Comparison of ENCODE assay signal across 9 cellular contexts in genomic region chr7:134669845-134670373, GRCh38. TPM values are rescaled to one million over a fixed set of nuclear protein-coding genes. Genes with fewer than 3 reads are reported as not detected.
DNase-seq lines count a peak whose midpoint lies in the region; ATAC-seq, FAIRE-seq and TF ChIP-seq lines count a peak whose summit lies in the region.
"Had no signal": no experiment of that assay in that cellular context is flagged by ENCODE, and none has a peak within 500 bp of the region (broad histone marks: within the 10 kb centered on the region; RNA-seq: fewer than 3 reads in every experiment).

No MANE protein-coding gene starts in this region.

- no peaks in the 10 kb centered on the region for H3K27me3 ChIP-seq in left ventricle myocardium inferior (ENCODE audit: low read depth)
- H3K27me3 ChIP-seq in testis, result no peaks in the 10 kb centered on the region
- H3K27me3 ChIP-seq: ascending aorta had no signal

- no peaks in the 10 kb centered on the region for H3K27me3 Mint-ChIP-seq in activated T-helper 17 cell treated with anti-CD3 and anti-CD28 coated beads, Interleukin-2, amount 50 U/mL, for 72 hours

- H3K4me1 ChIP-seq in left ventricle myocardium inferior (peaks cover 15% of the 10 kb centered on the region), testis (no peaks in the 10 kb centered on the region)

- intact Hi-C loops in left ventricle myocardium inferior (cut with micrococcal nuclease), result no loop called here
- intact Hi-C loops in testis (cut with DNase I; ENCODE audit: low total_unique reads), result no loop called here

- H3K27ac ChIP-seq in left ventricle myocardium inferior (replicated peaks) (peak overlapping the region; percentile 4), testis (no peak overlapping the region)
- H3K27ac ChIP-seq: ascending aorta had no signal

- peak overlapping the region; percentile 56 for H3K4me3 Mint-ChIP-seq in activated T-helper 17 cell treated with anti-CD3 and anti-CD28 coated beads, Interleukin-2, amount 50 U/mL, for 72 hours

- H3K36me3 ChIP-seq in left ventricle myocardium inferior, result peaks cover 7% of the 10 kb centered on the region
- H3K36me3 ChIP-seq in testis (ENCODE audit: low read depth, missing control alignments), result no peaks in the 10 kb centered on the region
- H3K36me3 ChIP-seq: ascending aorta had no signal

- peaks cover 21% of the 10 kb centered on the region for H3K4me1 Mint-ChIP-seq in activated T-helper 17 cell treated with anti-CD3 and anti-CD28 coated beads, Interleukin-2, amount 50 U/mL, for 72 hours

- H3K9me3 ChIP-seq in left ventricle myocardium inferior (replicated peaks), result peaks cover 8% of the 10 kb centered on the region
- no peaks in the 10 kb centered on the region for H3K9me3 ChIP-seq in testis
- H3K9me3 ChIP-seq: ascending aorta had no signal

- no peaks in the 10 kb centered on the region for H3K9me3 Mint-ChIP-seq in activated T-helper 17 cell treated with anti-CD3 and anti-CD28 coated beads, Interleukin-2, amount 50 U/mL, for 72 hours

- TF ChIP-seq CTCF in left ventricle myocardium inferior (IDR thresholded peaks at IDR 0.05; ENCODE audit: borderline replicate concordance) (no peak), testis (IDR thresholded peaks at IDR 0.05) (no peak)

- ATAC-seq in HG03442 (IDR thresholded peaks at IDR 0.05; ENCODE audit: unreplicated experiment), result peak; percentile 64
- ATAC-seq in activated T-helper 17 cell treated with anti-CD3 and anti-CD28 coated beads, Interleukin-2, amount 50 U/mL, for 72 hours (replicated peaks), result peak; percentile 84

- DNase-seq in GM18507 (ENCODE audit: extremely low spot score, insufficient read length, low read depth) (no peak), RKO (ENCODE audit: low spot score) (peak; percentile 86), left ventricle myocardium inferior (no peak), HuH-7 (ENCODE audit: low spot score) (no peak), testis (no peak)
- peak; percentile 82 for DNase-seq in stimulated activated CD4-positive, alpha-beta T cell treated with anti-CD3 and anti-CD28 coated beads, Interleukin-4, amount 100 ng/mL, for 24 hours

- H3K36me3 Mint-ChIP-seq in activated T-helper 17 cell treated with anti-CD3 and anti-CD28 coated beads, Interleukin-2, amount 50 U/mL, for 72 hours (ENCODE audit: low read depth), result peaks cover 24% of the 10 kb centered on the region

- FAIRE-seq in GM18507 (lab: Jason Lieb, UNC), result peak; percentile 15

- H3K4me3 ChIP-seq in left ventricle myocardium inferior (no peak overlapping the region), testis (no peak overlapping the region)
- H3K4me3 ChIP-seq: ascending aorta had no signal

- WGBS in testis, 2 donors, result 66 to 67% methylated on average over 8 of the region's 8 CpGs

- TF ChIP-seq POLR2A in testis (IDR thresholded peaks at IDR 0.05), result no peak

- peak overlapping the region; percentile 84 for H3K27ac Mint-ChIP-seq in activated T-helper 17 cell treated with anti-CD3 and anti-CD28 coated beads, Interleukin-2, amount 50 U/mL, for 72 hours

RNA-seq across cellular contexts. Expression of gene BPGM, which starts 23.3 kb away (rescaled TPM):
- total RNA-seq in activated T-helper 17 cell treated with anti-CD3 and anti-CD28 coated beads, Interleukin-2, amount 50 U/mL, for 72 hours, result 10 to 100 TPM; 17.2 to 20.7 TPM
- 13.9 TPM for total RNA-seq in left ventricle myocardium inferior
- 10 to 100 TPM; 14.5 to 15.8 TPM for total RNA-seq in testis
- polyA plus RNA-seq in testis (ENCODE audit: insufficient read depth, low read depth, low replicate concordance), result 32.9 TPM

Comparison
In these comparisons a context has a peak if more than half of its experiments do, and no peak if none do; other contexts are left out.
1. DNase-seq: peak in RKO (single experiment) and stimulated activated CD4-positive, alpha-beta T cell treated with anti-CD3 and anti-CD28 coated beads, Interleukin-4, amount 100 ng/mL, for 24 hours (single experiment); none in GM18507 (single experiment), left ventricle myocardium inferior (single experiment), HuH-7 (single experiment) and testis (single experiment).